11 cellular contexts compared by ENCODE assay signal in genomic region chr11:76623171-76623883, GRCh38. TPM values are rescaled to one million over a fixed set of nuclear protein-coding genes. Genes with fewer than 3 reads are reported as not detected.
A peak's percentile ranks its signal among the peaks of the same experiment; 100 is the strongest.
DNase-seq lines count a peak whose midpoint lies in the region; ATAC-seq and TF ChIP-seq lines count a peak whose summit lies in the region.
"Had no signal": no experiment of that assay in that cellular context is flagged by ENCODE, and none has a peak within 500 bp of the region (broad histone marks: within the 10 kb centered on the region; RNA-seq: fewer than 3 reads in every experiment).

No MANE protein-coding gene starts in this region.

- H3K36me3 Mint-ChIP-seq in naive B cell, result peaks cover 6 to 12% of the 10 kb centered on the region in 2 donors

- H3K9me2 ChIP-seq in GM23248 (ENCODE audit: insufficient read depth), result no peaks in the 10 kb centered on the region

- H3K4me3 Mint-ChIP-seq in naive B cell, result peak overlapping the region in 1 of 8 donors; percentile 30

- H3K36me3 ChIP-seq in GM23248 (ENCODE audit: low read depth), result no peaks in the 10 kb centered on the region
- H3K36me3 ChIP-seq: vagina had no signal

- H3K4me1 Mint-ChIP-seq in naive B cell, result peaks cover 47 to 64% (median 51%) of the 10 kb centered on the region in 3 donors

- no peaks in the 10 kb centered on the region for H3K79me2 ChIP-seq in GM23248 (ENCODE audit: insufficient read depth)

- H3K9me3 ChIP-seq in GM23248 (ENCODE audit: low read depth), result no peaks in the 10 kb centered on the region
- H3K9me3 ChIP-seq: vagina had no signal

- no peak overlapping the region for H3K4me2 ChIP-seq in GM23248 (ENCODE audit: unreplicated experiment)

- ATAC-seq in naive B cell (ENCODE audit: low read depth in 2 of 2) (no peak), HG02884 (IDR thresholded peaks at IDR 0.05; ENCODE audit: unreplicated experiment) (no peak)
- ATAC-seq: GM12878 had no signal

- DNase-seq in GM23248, result peak; percentile 86
- DNase-seq in NCI-H1694 treated with DMSO at 0.1 percent for 48 hours (lab: John Stamatoyannopoulos, UW), result peak; percentile 41
- peak; percentile 57 for DNase-seq in choroid plexus epithelial cell (ENCODE audit: low read depth)
- DNase-seq in naive B cell, result no peak
- no peak for DNase-seq in NCI-H526 treated with DMSO at 0.1 percent for 48 hours (lab: John Stamatoyannopoulos, UW)
- DNase-seq in COLO668 (lab: John Stamatoyannopoulos, UW; ENCODE audit: unreplicated experiment), result no peak
- DNase-seq: activated gamma-delta T cell had no signal

- H3K9me3 Mint-ChIP-seq in naive B cell, result peaks cover under 1 to 16% (median 12%) of the 10 kb centered on the region in 7 donors

- H3K4me1 ChIP-seq in GM23248 (ENCODE audit: insufficient read depth), result peaks cover 7% of the 10 kb centered on the region

- H3K27me3 Mint-ChIP-seq in naive B cell, result peaks cover 21 to 47% (median 45%) of the 10 kb centered on the region in 3 donors

- peaks cover 7% of the 10 kb centered on the region; the same call in 1 of the 2 replicates for H3F3A ChIP-seq in GM23248 (ENCODE audit: insufficient read depth)

- no peak overlapping the region for H3K27ac ChIP-seq in GM23248
- H3K27ac ChIP-seq: RWPE1, vagina had no signal

- H3K4me3 ChIP-seq in GM23248 (no peak overlapping the region), choroid plexus epithelial cell (ENCODE audit: low read depth, low read length) (no peak overlapping the region)
- H3K4me3 ChIP-seq: GM12878, vagina had no signal

- H3K27ac Mint-ChIP-seq in naive B cell, result peak overlapping the region in 4 of 6 donors; percentile 1 to 70 (median 20)

- in situ Hi-C loops in GM23248 (cut with MboI), result no loop called here

- no peak overlapping the region for H3K9ac ChIP-seq in GM23248

- no peak overlapping the region for H2AFZ ChIP-seq in GM23248

- H4K20me1 ChIP-seq in GM23248 (ENCODE audit: insufficient read depth), result no peaks in the 10 kb centered on the region

- H3K27me3 ChIP-seq in GM23248 (replicated peaks; ENCODE audit: insufficient read depth), result no peaks in the 10 kb centered on the region
- H3K27me3 ChIP-seq: vagina had no signal

- TF ChIP-seq CTCF in choroid plexus epithelial cell (conservative IDR thresholded peaks at IDR 0.05; ENCODE audit: low read depth, low read length), result no peak

- WGBS in GM23248 (ENCODE audit: low coverage in 1 of 2, low lambda C conversion rate in 2 of 2, missing lambda C conversion rate in 2 of 2), 2 experiments, result 62 to 70% methylated on average over 12 of the region's 12 CpGs

RNA-seq across cellular contexts. Expression of gene LRRC32, which starts 47.2 kb away (rescaled TPM):
- total RNA-seq in GM23248 (2014; rRNA removed; shearing (Covaris generic)), result 4.2 and 7.9 TPM in 2 replicates
- polyA plus RNA-seq in GM23248 (2016; fragmentation: Nextera tagmentation; extraction: Ambion mirVana) (3.5 and 4.0 TPM in 2 replicates), naive B cell (ENCODE audit: low read depth in 6 of 6) (1 to 10 TPM in 1 of 6 donors, under 1 TPM in 1, not detected in 4; 0.13 to 1.9 TPM)

Comparison
In these comparisons a context has a peak if more than half of its experiments do, and no peak if none do; other contexts are left out.
1. DNase-seq: peak in GM23248 (single experiment), NCI-H1694 treated with DMSO at 0.1 percent for 48 hours (single experiment) and choroid plexus epithelial cell (single experiment); none in naive B cell (single experiment), NCI-H526 treated with DMSO at 0.1 percent for 48 hours (single experiment) and COLO668 (single experiment).